Comparison of ENCODE assay signal across 18 cellular contexts in genomic region chr11:132078677-132079076, GRCh38.
"Had no signal": no experiment of that assay in that cellular context is flagged by ENCODE, and none has a peak within 500 bp of the region (broad histone marks: within the 10 kb centered on the region; RNA-seq: fewer than 3 reads in every experiment).

No MANE protein-coding gene starts in this region.

- H2AFZ ChIP-seq: parathyroid adenoma had no signal

- H3K9ac ChIP-seq: parathyroid adenoma had no signal

- H3K4me3 ChIP-seq: esophagus squamous epithelium, left ventricle myocardium inferior, lower lobe of right lung, stomach had no signal

- H3K27me3 Mint-ChIP-seq: dendritic cell treated with granulocyte-macrophage colony-stimulating factor and Interleukin-4, amounts not matched to agents 40 ng/mL and 50 ng/mL, for 4 days; effector memory CD8-positive, alpha-beta T cell; naive B cell had no signal

- DNase-seq: effector memory CD8-positive, alpha-beta T cell; esophagus squamous epithelium; foreskin keratinocyte; immature natural killer cell; left cardiac atrium; left ventricle myocardium inferior; lower lobe of right lung; mesenchymal stem cell; naive B cell; stimulated activated CD4-positive, alpha-beta T cell treated with anti-CD3 and anti-CD28 coated beads, Interleukin-2, amount 100 ng/mL, for 24 hours; stimulated activated naive CD4-positive, alpha-beta T cell; stomach; trophoblast cell had no signal

- H3K9me3 Mint-ChIP-seq: effector memory CD8-positive, alpha-beta T cell had no signal

- H3K4me3 Mint-ChIP-seq: dendritic cell treated with granulocyte-macrophage colony-stimulating factor and Interleukin-4, amounts not matched to agents 40 ng/mL and 50 ng/mL, for 4 days; effector memory CD8-positive, alpha-beta T cell; immature natural killer cell; naive B cell; nephron had no signal

- H3K36me3 ChIP-seq: esophagus squamous epithelium, left ventricle myocardium inferior, lower lobe of right lung, stomach had no signal

- H3K27me3 ChIP-seq: foreskin keratinocyte, stomach had no signal

- H3K27ac Mint-ChIP-seq: dendritic cell treated with granulocyte-macrophage colony-stimulating factor and Interleukin-4, amounts not matched to agents 40 ng/mL and 50 ng/mL, for 4 days; effector memory CD8-positive, alpha-beta T cell; immature natural killer cell; naive B cell; nephron had no signal

- H3K27ac ChIP-seq: esophagus squamous epithelium, left ventricle myocardium inferior, lower lobe of right lung, parathyroid adenoma, stomach had no signal

- H3K36me3 Mint-ChIP-seq: immature natural killer cell, naive B cell had no signal

- H3K4me1 Mint-ChIP-seq: immature natural killer cell, naive B cell, nephron had no signal

- ATAC-seq: effector memory CD8-positive, alpha-beta T cell; foreskin keratinocyte; left cardiac atrium; lower lobe of right lung; sciatic nerve had no signal

- H3K4me1 ChIP-seq: esophagus squamous epithelium, lower lobe of right lung, parathyroid adenoma, stomach had no signal

- FAIRE-seq: colon had no signal
